Comparison of ENCODE assay signal across 36 cellular contexts in the genomic region with DNA sequence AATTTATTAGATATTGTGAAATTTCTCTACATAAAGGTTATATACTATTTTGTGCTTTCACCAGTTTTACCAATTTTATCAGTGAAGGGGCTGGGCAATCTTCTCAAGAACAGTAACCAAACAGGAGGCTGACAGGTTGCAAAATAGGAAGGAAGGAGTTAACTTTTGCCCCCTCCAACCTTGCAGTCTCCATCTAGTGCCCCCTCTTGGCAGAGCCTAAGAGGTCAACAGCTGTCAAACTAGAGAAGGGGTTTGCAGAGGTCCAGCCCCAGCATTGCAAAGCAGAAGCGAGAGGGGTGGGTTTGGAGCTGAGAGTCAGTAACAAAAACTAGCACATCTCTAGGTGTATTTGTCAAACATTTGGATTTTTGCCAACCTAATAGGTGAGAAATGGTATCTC.
"Had no signal": no experiment of that assay in that cellular context is flagged by ENCODE, and none has a peak within 500 bp of the region (broad histone marks: within the 10 kb centered on the region; RNA-seq: fewer than 3 reads in every experiment).

No MANE protein-coding gene starts in this region.

- H3K4me3 Mint-ChIP-seq: activated CD4-positive, alpha-beta memory T cell treated with anti-CD3 and anti-CD28 coated beads, Interleukin-2, amount 10 ng/mL, durations not matched to agents 7 days and 5 days; activated CD4-positive, alpha-beta T cell treated with anti-CD3 and anti-CD28 coated beads, Interleukin-2, amount 10 ng/mL, durations not matched to agents 24 days and 14 days; activated naive CD4-positive, alpha-beta T cell treated with anti-CD3 and anti-CD28 coated beads, Interleukin-2, amount 10 ng/mL, durations not matched to agents 7 days and 5 days; activated naive CD8-positive, alpha-beta T cell treated with anti-CD3 and anti-CD28 coated beads, Interleukin-2, amount 10 ng/mL, durations not matched to agents 7 days and 5 days; activated T-cell treated with anti-CD3 and anti-CD28 coated beads, Interleukin-2, amount 50 U/mL, for 24 hours; brain; natural killer cell treated with Interleukin-12 subunit alpha and Interleukin-12 subunit beta and Interleukin-15 and Interleukin-18, amount 100 ng/mL, for 72 hours; stimulated activated memory B cell treated with anti-CD40 and anti-IgM and Interleukin-4, amounts not matched to agents 10 μg/mL and 1 μg/mL and 100 μg/mL, for 72 hours; stimulated activated naive CD8-positive, alpha-beta T cell treated with anti-CD3 and anti-CD28 coated beads, Interleukin-15, amount 100 ng/mL, for 72 hours; T-helper 1 cell treated with Interleukin-12 subunit alpha and Interleukin-12 subunit beta and Interleukin-4 antibody, amounts not matched to agents 30 μg/mL and 1 μg/mL, for 36 hours had no signal

- ATAC-seq: heart right ventricle; mucosa of descending colon; natural killer cell treated with Interleukin-12 subunit alpha and Interleukin-12 subunit beta and Interleukin-15 and Interleukin-18, amount 100 ng/mL, for 72 hours; stimulated activated naive CD8-positive, alpha-beta T cell treated with anti-CD3 and anti-CD28 coated beads, Interleukin-15, amount 100 ng/mL, for 72 hours had no signal

- H3K4me1 ChIP-seq: ascending aorta, heart right ventricle, left ventricle myocardium inferior, prostate gland, upper lobe of left lung, vagina had no signal

- H3K4me3 ChIP-seq: ascending aorta, coronary artery, dorsolateral prefrontal cortex, heart right ventricle, left ventricle myocardium inferior, lung, mucosa of descending colon, ovary, prostate gland, sigmoid colon, upper lobe of left lung, vagina had no signal

- H3K36me3 ChIP-seq: ascending aorta, heart right ventricle, left ventricle myocardium inferior, ovary, prostate gland, sigmoid colon, upper lobe of left lung, vagina had no signal

- H3K27me3 ChIP-seq: ascending aorta, ovary, sigmoid colon, upper lobe of left lung, vagina had no signal

- H3K27ac ChIP-seq: ascending aorta, coronary artery, heart right ventricle, left ventricle myocardium inferior, ovary, prostate gland, sigmoid colon, upper lobe of left lung, vagina, VCaP had no signal

- H3K4me1 Mint-ChIP-seq: activated CD4-positive, alpha-beta memory T cell treated with anti-CD3 and anti-CD28 coated beads, Interleukin-2, amount 10 ng/mL, durations not matched to agents 7 days and 5 days; activated CD4-positive, alpha-beta T cell treated with anti-CD3 and anti-CD28 coated beads, Interleukin-2, amount 10 ng/mL, durations not matched to agents 24 days and 14 days; activated naive CD4-positive, alpha-beta T cell treated with anti-CD3 and anti-CD28 coated beads, Interleukin-2, amount 10 ng/mL, durations not matched to agents 7 days and 5 days; activated naive CD8-positive, alpha-beta T cell treated with anti-CD3 and anti-CD28 coated beads, Interleukin-2, amount 10 ng/mL, durations not matched to agents 7 days and 5 days; brain; stimulated activated naive CD8-positive, alpha-beta T cell treated with anti-CD3 and anti-CD28 coated beads, Interleukin-15, amount 100 ng/mL, for 72 hours had no signal

- FAIRE-seq: small intestine, TTC549 had no signal

- H3K9me3 Mint-ChIP-seq: activated T-cell treated with anti-CD3 and anti-CD28 coated beads, Interleukin-2, amount 50 U/mL, for 24 hours; natural killer cell treated with Interleukin-12 subunit alpha and Interleukin-12 subunit beta and Interleukin-15 and Interleukin-18, amount 100 ng/mL, for 72 hours; T-helper 1 cell treated with Interleukin-12 subunit alpha and Interleukin-12 subunit beta and Interleukin-4 antibody, amounts not matched to agents 30 μg/mL and 1 μg/mL, for 36 hours had no signal

- DNase-seq: activated CD4-positive, alpha-beta memory T cell treated with anti-CD3 and anti-CD28 coated beads, Interleukin-2, amount 10 ng/mL, durations not matched to agents 7 days and 5 days; activated CD4-positive, alpha-beta T cell treated with anti-CD3 and anti-CD28 coated beads, Interleukin-2, amount 10 ng/mL, durations not matched to agents 24 days and 14 days; activated CD4-positive, CD25-positive, alpha-beta regulatory T cell treated with anti-CD3 and anti-CD28 coated beads, Interleukin-2, amount 50 U/mL, for 72 hours; activated CD8-positive, alpha-beta memory T cell treated with anti-CD3 and anti-CD28 coated beads, Interleukin-2, amount 50 U/mL, for 48 hours; activated gamma-delta T cell; activated naive CD4-positive, alpha-beta T cell treated with anti-CD3 and anti-CD28 coated beads, Interleukin-2, amount 10 ng/mL, durations not matched to agents 7 days and 5 days; activated naive CD8-positive, alpha-beta T cell treated with anti-CD3 and anti-CD28 coated beads, Interleukin-2, amount 10 ng/mL, durations not matched to agents 7 days and 5 days; activated T-cell treated with anti-CD3 and anti-CD28 coated beads, Interleukin-2, amount 50 U/mL, for 24 hours; dorsolateral prefrontal cortex; effector memory CD4-positive, alpha-beta T cell; foreskin fibroblast; heart right ventricle; islet precursor cell; left ventricle myocardium inferior; mucosa of descending colon; ovary; retina; sigmoid colon; small intestine; stimulated activated CD4-positive, alpha-beta T cell treated with anti-CD3 and anti-CD28 coated beads, Interleukin-4, amount 100 ng/mL, for 4 hours; stimulated activated CD8-positive, alpha-beta memory T cell treated with anti-CD3 and anti-CD28 coated beads, Interleukin-4, amount 100 ng/mL, for 48 hours; stimulated activated naive CD8-positive, alpha-beta T cell treated with anti-CD3 and anti-CD28 coated beads, Interleukin-15, amount 100 ng/mL, for 72 hours; substantia nigra; T-helper 9 cell; upper lobe of left lung had no signal

- H3K9me3 ChIP-seq: ascending aorta, left ventricle myocardium inferior, mucosa of descending colon, ovary, prostate gland, sigmoid colon, upper lobe of left lung, vagina had no signal

- H3K36me3 Mint-ChIP-seq: brain; natural killer cell treated with Interleukin-12 subunit alpha and Interleukin-12 subunit beta and Interleukin-15 and Interleukin-18, amount 100 ng/mL, for 72 hours; stimulated activated memory B cell treated with anti-CD40 and anti-IgM and Interleukin-4, amounts not matched to agents 10 μg/mL and 1 μg/mL and 100 μg/mL, for 72 hours had no signal

- H3K27ac Mint-ChIP-seq: activated CD4-positive, alpha-beta memory T cell treated with anti-CD3 and anti-CD28 coated beads, Interleukin-2, amount 10 ng/mL, durations not matched to agents 7 days and 5 days; activated CD4-positive, alpha-beta T cell treated with anti-CD3 and anti-CD28 coated beads, Interleukin-2, amount 10 ng/mL, durations not matched to agents 24 days and 14 days; activated naive CD4-positive, alpha-beta T cell treated with anti-CD3 and anti-CD28 coated beads, Interleukin-2, amount 10 ng/mL, durations not matched to agents 7 days and 5 days; activated naive CD8-positive, alpha-beta T cell treated with anti-CD3 and anti-CD28 coated beads, Interleukin-2, amount 10 ng/mL, durations not matched to agents 7 days and 5 days; activated T-cell treated with anti-CD3 and anti-CD28 coated beads, Interleukin-2, amount 50 U/mL, for 24 hours; brain; natural killer cell treated with Interleukin-12 subunit alpha and Interleukin-12 subunit beta and Interleukin-15 and Interleukin-18, amount 100 ng/mL, for 72 hours; stimulated activated memory B cell treated with anti-CD40 and anti-IgM and Interleukin-4, amounts not matched to agents 10 μg/mL and 1 μg/mL and 100 μg/mL, for 72 hours; stimulated activated naive CD8-positive, alpha-beta T cell treated with anti-CD3 and anti-CD28 coated beads, Interleukin-15, amount 100 ng/mL, for 72 hours; T-helper 1 cell treated with Interleukin-12 subunit alpha and Interleukin-12 subunit beta and Interleukin-4 antibody, amounts not matched to agents 30 μg/mL and 1 μg/mL, for 36 hours had no signal

- H3K27me3 Mint-ChIP-seq: activated CD4-positive, alpha-beta memory T cell treated with anti-CD3 and anti-CD28 coated beads, Interleukin-2, amount 10 ng/mL, durations not matched to agents 7 days and 5 days; activated naive CD8-positive, alpha-beta T cell treated with anti-CD3 and anti-CD28 coated beads, Interleukin-2, amount 10 ng/mL, durations not matched to agents 7 days and 5 days; activated T-cell treated with anti-CD3 and anti-CD28 coated beads, Interleukin-2, amount 50 U/mL, for 24 hours; stimulated activated naive CD8-positive, alpha-beta T cell treated with anti-CD3 and anti-CD28 coated beads, Interleukin-15, amount 100 ng/mL, for 72 hours had no signal
